ENCODE assay signal across 34 cellular contexts in genomic region chr6:29345380-29345779, GRCh38. TPM values are rescaled to one million over a fixed set of nuclear protein-coding genes. Genes with fewer than 3 reads are reported as not detected.
"Had no signal": no experiment of that assay in that cellular context is flagged by ENCODE, and none has a peak within 500 bp of the region (broad histone marks: within the 10 kb centered on the region; RNA-seq: fewer than 3 reads in every experiment).

No MANE protein-coding gene starts in this region.

- DNase-seq: natural killer cell; occipital lobe; ovary; posterior cingulate gyrus; psoas muscle; right cardiac atrium; spleen; stimulated activated CD4-positive, alpha-beta T cell treated with anti-CD3 and anti-CD28 coated beads, Interleukin-12 subunit alpha, Interleukin-12 subunit beta, amount 100 ng/mL, for 4 hours; stimulated activated CD4-positive, alpha-beta T cell treated with anti-CD3 and anti-CD28 coated beads, Interleukin-2, amount 100 ng/mL, for 24 hours; stimulated activated CD4-positive, alpha-beta T cell treated with anti-CD3 and anti-CD28 coated beads, Interleukin-2, amount 100 ng/mL, for 48 hours; stimulated activated CD4-positive, alpha-beta T cell treated with anti-CD3 and anti-CD28 coated beads, Interleukin-4, amount 100 ng/mL, for 24 hours; stimulated activated naive B cell treated with anti-CD40 and anti-IgM and Interleukin-4, amounts not matched to agents 10 μg/mL and 1 μg/mL and 100 μg/mL, for 72 hours; stimulated activated naive CD4-positive, alpha-beta T cell treated with Interleukin-2 at 50 U/mL for 16 hours; stomach; thyroid gland; trophoblast cell; upper lobe of left lung had no signal

- H3K4me3 ChIP-seq: neural progenitor cell, ovary, psoas muscle, skin epidermis, smooth muscle cell, spleen, stomach, thoracic aorta, thyroid gland, tibial nerve, upper lobe of left lung, vagina had no signal

- FAIRE-seq: urothelium cell line had no signal

- ATAC-seq: natural killer cell; psoas muscle; right cardiac atrium; sciatic nerve; stimulated activated effector memory CD8-positive, alpha-beta T cell treated with anti-CD3 and anti-CD28 coated beads, Interleukin-12 subunit alpha, Interleukin-12 subunit beta, amount 100 ng/mL, for 72 hours; stimulated activated naive B cell treated with anti-CD40 and anti-IgM and Interleukin-4, amounts not matched to agents 10 μg/mL and 1 μg/mL and 100 μg/mL, for 72 hours had no signal

- H3K36me3 ChIP-seq: neural progenitor cell, ovary, spleen, stomach, thoracic aorta, thyroid gland, tibial nerve, upper lobe of left lung, vagina had no signal

- H3K9ac ChIP-seq: neural progenitor cell, parathyroid adenoma had no signal

- H3K4me1 ChIP-seq: neural progenitor cell, parathyroid adenoma, psoas muscle, spleen, stomach, thyroid gland, tibial nerve, upper lobe of left lung, vagina had no signal

- H3K9me3 ChIP-seq: ovary, psoas muscle, thoracic aorta, thyroid gland, upper lobe of left lung, vagina had no signal

- H3K4me2 ChIP-seq: neural progenitor cell, smooth muscle cell had no signal

- H3K27me3 ChIP-seq: neural progenitor cell, ovary, thyroid gland, tibial nerve, upper lobe of left lung, vagina had no signal

- H3K27ac ChIP-seq: neural progenitor cell, ovary, parathyroid adenoma, psoas muscle, skin epidermis, spleen, stomach, thoracic aorta, thyroid gland, tibial nerve, upper lobe of left lung, vagina had no signal

- H2AFZ ChIP-seq: neural progenitor cell, parathyroid adenoma had no signal

- H3K79me2 ChIP-seq: parathyroid adenoma had no signal

RNA-seq across cellular contexts. Expression of gene OR5V1, which starts 23.3 kb away (rescaled TPM):
- total RNA-seq: natural killer cell, occipital lobe, osteoblast, ovary, progenitor cell of endocrine pancreas, psoas muscle, renal cortical epithelial cell, right cardiac atrium, sciatic nerve, smooth muscle cell, spleen, stomach, subcutaneous adipose tissue, temporal lobe, thoracic aorta, thyroid gland, tibial nerve, upper lobe of left lung, ureter, vagina had no signal
- polyA plus RNA-seq: neural cell, ovary, psoas muscle, right cardiac atrium, smooth muscle cell, spleen, stomach had no signal

RNA-seq across cellular contexts. Expression of gene OR12D3, which starts 29.7 kb away (rescaled TPM):
- total RNA-seq: natural killer cell, occipital lobe, osteoblast, ovary, progenitor cell of endocrine pancreas, psoas muscle, renal cortical epithelial cell, right cardiac atrium, sciatic nerve, smooth muscle cell, spleen, stomach, subcutaneous adipose tissue, temporal lobe, thoracic aorta, thyroid gland, tibial nerve, upper lobe of left lung, ureter, vagina had no signal
- polyA plus RNA-seq: neural cell, ovary, psoas muscle, right cardiac atrium, smooth muscle cell, spleen, stomach had no signal

RNA-seq across cellular contexts. Expression of gene OR14J1, which starts 43.9 kb away (rescaled TPM):
- total RNA-seq: natural killer cell, osteoblast, progenitor cell of endocrine pancreas, psoas muscle, right cardiac atrium, sciatic nerve, smooth muscle cell, spleen, subcutaneous adipose tissue, temporal lobe, thoracic aorta, thyroid gland, tibial nerve, upper lobe of left lung, ureter had no signal
- polyA plus RNA-seq: neural cell, ovary, psoas muscle, right cardiac atrium, smooth muscle cell, spleen, stomach had no signal

RNA-seq across cellular contexts. Expression of gene OR12D2, which starts 50.1 kb away (rescaled TPM):
- total RNA-seq: natural killer cell, occipital lobe, osteoblast, progenitor cell of endocrine pancreas, psoas muscle, right cardiac atrium, sciatic nerve, smooth muscle cell, spleen, stomach, subcutaneous adipose tissue, temporal lobe, thoracic aorta, thyroid gland, tibial nerve, upper lobe of left lung, ureter, vagina had no signal
- polyA plus RNA-seq: neural cell, ovary, psoas muscle, right cardiac atrium, smooth muscle cell, spleen, stomach had no signal
